1 cellular context compared by ENCODE assay signal in the genomic region with DNA sequence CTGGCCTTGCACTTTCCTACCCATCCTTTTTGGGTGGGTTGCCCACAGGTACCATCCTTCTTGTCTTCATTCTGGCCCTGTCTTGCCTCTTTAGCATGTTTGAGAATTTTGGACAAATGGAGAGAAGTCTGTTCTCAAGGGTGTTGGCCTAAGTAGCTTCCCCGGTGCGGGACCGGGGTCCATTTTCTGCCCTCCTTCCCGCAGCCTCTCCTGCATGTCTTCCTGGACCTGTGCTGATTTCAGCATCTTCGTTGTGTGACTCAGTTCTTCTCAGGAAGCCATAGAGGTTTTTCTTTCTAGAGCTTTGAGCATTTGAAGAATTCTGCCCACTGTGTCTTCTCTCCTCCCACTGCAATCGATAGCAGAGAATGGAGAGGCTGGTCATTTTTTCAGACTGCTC.
TF ChIP-seq lines count a peak whose summit lies in the region.

No MANE protein-coding gene starts in this region.

TF ChIP-seq in IMR-90, 13 proteins besides CTCF, POLR2A, EP300 and RAD21 (continued from another document):
- TF ChIP-seq USF2 (IDR thresholded peaks at IDR 0.05; ENCODE audit: low read depth, low read length) (no peak), BHLHE40 (IDR thresholded peaks at IDR 0.05; ENCODE audit: low read depth, low read length) (no peak), MAFK (IDR thresholded peaks at IDR 0.05; ENCODE audit: low read depth, low read length) (no peak), RFX5 (IDR thresholded peaks at IDR 0.05; ENCODE audit: low read depth, low read length) (no peak), SMC3 (IDR thresholded peaks at IDR 0.05; ENCODE audit: low read depth, low read length) (no peak), MXI1 (IDR thresholded peaks at IDR 0.05; ENCODE audit: borderline replicate concordance, low read depth, low read length) (no peak), NFE2L2 (IDR thresholded peaks at IDR 0.05; ENCODE audit: low read depth, low read length) (no peak), FOS (IDR thresholded peaks at IDR 0.05; ENCODE audit: low read depth, low read length) (no peak), CEBPB (IDR thresholded peaks at IDR 0.05; ENCODE audit: low read depth, low read length) (no peak)
